2 cellular contexts compared by ENCODE assay signal in the genomic region with DNA sequence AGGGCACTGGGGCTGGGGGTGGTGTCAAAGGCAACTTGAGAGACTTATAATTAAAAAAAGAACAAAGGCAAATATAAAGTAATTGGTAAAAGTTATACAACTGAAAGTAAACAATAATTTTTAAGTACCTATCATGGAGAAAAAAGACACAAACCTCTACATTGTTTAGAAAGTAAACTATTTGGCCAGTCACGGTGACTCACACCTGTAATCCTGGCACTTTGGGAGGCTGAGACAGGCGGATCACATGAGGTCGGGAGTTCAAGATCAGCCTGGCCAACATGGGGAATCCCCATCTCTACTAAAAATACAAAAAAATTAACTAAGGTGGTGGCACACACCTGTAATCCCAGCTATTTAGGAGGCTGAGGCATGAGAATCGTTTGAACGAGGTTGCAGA.
TF ChIP-seq lines count a peak whose summit lies in the region.

No MANE protein-coding gene starts in this region.

TF ChIP-seq in IMR-90, 13 proteins besides CTCF, POLR2A, EP300 and RAD21:
- TF ChIP-seq RFX5 (IDR thresholded peaks at IDR 0.05; ENCODE audit: low read depth, low read length) (no peak), BHLHE40 (IDR thresholded peaks at IDR 0.05; ENCODE audit: low read depth, low read length) (0 out of 2 replicates have a peak, but pooled peaks have one; percentile 12)

TF ChIP-seq in K562, 482 proteins besides CTCF, POLR2A, EP300 and RAD21:
- TF ChIP-seq FOSL1 (tag; conservative IDR thresholded peaks at IDR 0.05) (peak; percentile 31; the same call in 1 of the 2 replicates), MYC (IDR thresholded peaks at IDR 0.05; ENCODE audit: low read depth, low read length) (no peak), MYC (CRISPR knock-in tag; IDR thresholded peaks at IDR 0.05; ENCODE audit: borderline replicate concordance, low read depth) (no peak), NFE2 (IDR thresholded peaks at IDR 0.05; ENCODE audit: low read depth) (0 out of 2 replicates have a peak, but pooled peaks have one; percentile 22)
